Comparison of ENCODE assay signal across 8 cellular contexts in genomic region chr10:70925377-70926214, GRCh38. TPM values are rescaled to one million over a fixed set of nuclear protein-coding genes. Genes with fewer than 3 reads are reported as not detected.
DNase-seq lines count a peak whose midpoint lies in the region; ATAC-seq and TF ChIP-seq lines count a peak whose summit lies in the region.

No MANE protein-coding gene starts in this region.

- no peaks in the 10 kb centered on the region for H3K9me3 ChIP-seq in Panc1 (ENCODE audit: control insufficient read depth, insufficient read depth, low read depth, low read length)
- H3K9me3 ChIP-seq in prostate gland: no peaks in the 10 kb centered on the region

- no peaks in the 10 kb centered on the region for H3K36me3 ChIP-seq in Panc1 (ENCODE audit: control insufficient read depth, insufficient read depth, low read length)
- H3K36me3 ChIP-seq in prostate gland: no peaks in the 10 kb centered on the region

- TF ChIP-seq CTCF in Panc1 (IDR thresholded peaks at IDR 0.05) (peak; percentile 100), prostate gland (IDR thresholded peaks at IDR 0.05) (peak; percentile 91 to 93 (median 91))

- H3K27ac ChIP-seq in Panc1 (ENCODE audit: low read length) (no peak overlapping the region), prostate gland (no peak overlapping the region)

- no TSS peak for BruUV-seq in Panc1 (replicated peaks; lab: Mats Ljungman, UMichigan)

- intact Hi-C loops in Panc1 (cut with micrococcal nuclease; ENCODE audit: unreplicated experiment): loop anchor here (2.0 kb wide), 1 partner anchor 283 kb away; no protein-coding TSS in a partner anchor
- intact Hi-C loops in Right ventricle myocardium superior (cut with DNase I): loop anchor here (5.0 kb wide), 1 partner anchor 282 kb away; no protein-coding TSS in a partner anchor
- intact Hi-C loops in prostate gland (cut with DNase I): loop anchor here (2.0 kb wide), 2 partner anchors 283 to 359 kb away; no protein-coding TSS in a partner anchor

- WGBS in prostate gland: 31% methylated on average over 22 of the region's 22 CpGs

- H3K27me3 ChIP-seq in Panc1 (ENCODE audit: control insufficient read depth, insufficient read depth, low read length) (peaks cover 14% of the 10 kb centered on the region; the same call in 1 of the 2 replicates), prostate gland (replicated peaks; ENCODE audit: insufficient read depth) (no peaks in the 10 kb centered on the region)

- in situ Hi-C loops in Panc1 (cut with HindIII; ENCODE audit: low pct_unique_long_range_greater_than_20kb, low sequenced_read_pairs): no loop called here

- DNase-seq in NOMO-1 treated with DMSO at 0.1 percent for 48 hours (lab: John Stamatoyannopoulos, UW; ENCODE audit: unreplicated experiment) (peak; percentile 11), NOMO-1 treated with dmso at 0.1 percent for 144 hours (lab: John Stamatoyannopoulos, UW; ENCODE audit: unreplicated experiment) (no peak), Panc1 (ENCODE audit: low read depth, low spot score) (no peak), Right ventricle myocardium superior (peak; percentile 72), prostate gland (ENCODE audit: low spot score) (peak; percentile 23), mesenteric fat pad (ENCODE audit: low spot score) (no peak), DMS79 (lab: John Stamatoyannopoulos, UW) (no peak)
- DNase-seq in activated effector memory CD4-positive, alpha-beta T cell treated with anti-CD3 and anti-CD28 coated beads, Interleukin-2, amount 50 U/mL, for 16 hours: peak; percentile 81

- POLR2A ChIA-PET in Panc1 (lab: Charles Lee): no interaction called here

- H3K4me3 ChIP-seq in Panc1 (ENCODE audit: low read depth in 2 of 2, low read length in 2 of 2): no peak overlapping the region
- no peak overlapping the region for H3K4me3 ChIP-seq in prostate gland

- H3K4me1 ChIP-seq in Panc1 (ENCODE audit: control insufficient read depth, insufficient read depth, low read length): no peaks in the 10 kb centered on the region
- no peaks in the 10 kb centered on the region for H3K4me1 ChIP-seq in prostate gland (replicated peaks)

- TF ChIP-seq POLR2A in prostate gland (IDR thresholded peaks at IDR 0.05): no peak

- CTCF ChIA-PET in Panc1 (lab: Charles Lee): interaction anchor here (0.6 to 1.8 kb wide), 4 partner anchors 16 to 283 kb away, joined by 3 to 6 read pairs (median 4); no protein-coding TSS in a partner anchor

- ATAC-seq in Panc1 (peak; percentile 87), Right ventricle myocardium superior (ENCODE audit: poor library complexity) (peak; percentile 91)

RNA-seq across cellular contexts. Expression of gene PCBD1, which starts 37.2 kb away (rescaled TPM):
- total RNA-seq in Panc1 (2021; ENCODE audit: unreplicated experiment) (122 TPM), Right ventricle myocardium superior (142 TPM), prostate gland (100 to 1,000 TPM in 1 of 2 donors, 10 to 100 TPM in 1; 87.4 to 121 TPM), mesenteric fat pad (61.2 TPM)
- polyA plus RNA-seq in Panc1 (2012; ENCODE audit: insufficient read length): 139 TPM

Comparison
In these comparisons a context has a peak if more than half of its experiments do, and no peak if none do; other contexts are left out.
1. DNase-seq: peak in NOMO-1 treated with DMSO at 0.1 percent for 48 hours (single experiment), activated effector memory CD4-positive, alpha-beta T cell treated with anti-CD3 and anti-CD28 coated beads, Interleukin-2, amount 50 U/mL, for 16 hours (single experiment), Right ventricle myocardium superior (single experiment) and prostate gland (single experiment); none in NOMO-1 treated with dmso at 0.1 percent for 144 hours (single experiment), Panc1 (single experiment), mesenteric fat pad (single experiment) and DMS79 (single experiment).